11 cellular contexts compared by ENCODE assay signal in the genomic region with DNA sequence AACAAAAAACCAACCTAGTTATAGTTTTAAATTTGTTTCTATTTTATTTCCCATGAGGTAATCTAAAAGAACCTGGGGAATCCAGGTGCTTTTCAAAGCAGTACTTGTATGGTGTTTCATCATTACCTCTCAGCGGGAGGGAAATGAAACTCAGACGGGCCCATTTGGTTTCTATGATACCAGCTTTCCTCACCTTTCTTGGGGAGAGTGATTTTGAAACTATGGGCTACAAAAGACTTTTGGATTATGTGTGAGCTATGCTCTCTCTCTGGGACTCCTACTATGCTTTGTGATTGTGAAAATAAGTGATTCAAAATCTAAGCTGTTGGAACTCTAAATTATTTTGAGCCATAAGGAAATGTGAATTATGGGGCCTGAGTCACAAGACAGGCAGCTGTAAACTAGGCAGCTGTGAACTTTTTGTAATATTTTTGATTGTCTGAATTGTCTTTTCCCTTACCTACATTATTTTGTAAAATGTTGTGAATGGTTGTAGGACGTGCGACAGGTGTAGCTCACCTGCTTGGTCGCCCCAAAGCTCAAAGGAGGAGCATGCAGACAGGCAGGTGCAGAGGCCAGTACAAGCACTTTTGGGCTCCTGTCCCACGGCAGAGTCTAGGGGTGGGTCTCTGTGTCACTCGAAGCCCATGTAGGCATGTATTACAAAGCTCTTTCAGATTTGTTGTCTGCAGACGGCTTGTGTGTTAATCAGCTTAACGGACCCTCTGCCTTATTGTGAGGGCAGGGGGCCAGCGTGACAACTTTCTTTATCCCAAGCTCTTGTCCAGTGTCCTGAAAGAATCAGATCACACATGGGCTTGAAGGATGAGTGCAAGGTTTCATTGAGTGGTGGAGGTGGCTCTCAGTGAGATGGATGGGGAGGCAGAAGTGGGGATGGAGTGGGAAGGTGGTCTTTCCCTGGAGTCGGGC.
DNase-seq lines count a peak whose midpoint lies in the region; ATAC-seq and TF ChIP-seq lines count a peak whose summit lies in the region.
"Had no signal": no experiment of that assay in that cellular context is flagged by ENCODE, and none has a peak within 500 bp of the region (broad histone marks: within the 10 kb centered on the region; RNA-seq: fewer than 3 reads in every experiment).

No MANE protein-coding gene starts in this region.

- no peak for DNase-seq in activated T-cell treated with anti-CD3 and anti-CD28 coated beads, Interleukin-2, amount 50 U/mL, for 24 hours
- DNase-seq in activated T-cell treated with anti-CD3 and anti-CD28 coated beads for 4 hours (no peak), RWPE1 (ENCODE audit: low spot score) (peak; percentile 18), middle frontal gyrus (ENCODE audit: extremely low spot score, low spot score) (no peak), posterior vena cava (ENCODE audit: low spot score) (no peak), Kasumi-1 (lab: John Stamatoyannopoulos, UW) (no peak)
- DNase-seq in stimulated activated naive B cell treated with anti-CD40 and anti-IgM and Interleukin-4, amounts not matched to agents 10 μg/mL and 1 μg/mL and 100 μg/mL, for 72 hours: peak; percentile 61
- DNase-seq: activated effector memory CD4-positive, alpha-beta T cell treated with Interleukin-2 at 50 U/mL for 16 hours; left cardiac atrium had no signal

- H3K4me1 Mint-ChIP-seq in activated T-cell treated with anti-CD3 and anti-CD28 coated beads, Interleukin-2, amount 50 U/mL, for 24 hours (ENCODE audit: low read depth): peaks cover 55% of the 10 kb centered on the region
- peaks cover 61 to 74% of the 10 kb centered on the region in 2 donors for H3K4me1 Mint-ChIP-seq in stimulated activated naive B cell treated with anti-CD40 and anti-IgM and Interleukin-4, amounts not matched to agents 10 μg/mL and 1 μg/mL and 100 μg/mL, for 72 hours

- peak overlapping the region; percentile 47 for H3K27ac ChIP-seq in RWPE1
- H3K27ac ChIP-seq: BLaER1 had no signal

- ATAC-seq in HG02938 (IDR thresholded peaks at IDR 0.05; ENCODE audit: unreplicated experiment): peak; percentile 58
- peak; percentile 82 to 88 for ATAC-seq in stimulated activated naive B cell treated with anti-CD40 and anti-IgM and Interleukin-4, amounts not matched to agents 10 μg/mL and 1 μg/mL and 100 μg/mL, for 72 hours (replicated peaks)
- ATAC-seq: left cardiac atrium had no signal

- CTCF ChIA-PET in RWPE1 (lab: Yijun Ruan, JAX): interaction anchor here (0.7 to 0.9 kb wide), 2 partner anchors 61 to 114 kb away, joined by 3 to 5 read pairs; no protein-coding TSS in a partner anchor

- no peak overlapping the region for H3K4me3 Mint-ChIP-seq in activated T-cell treated with anti-CD3 and anti-CD28 coated beads, Interleukin-2, amount 50 U/mL, for 24 hours
- H3K4me3 Mint-ChIP-seq in stimulated activated naive B cell treated with anti-CD40 and anti-IgM and Interleukin-4, amounts not matched to agents 10 μg/mL and 1 μg/mL and 100 μg/mL, for 72 hours: peak overlapping the region; percentile 66 to 71

- no peak for TF ChIP-seq CTCF in RWPE1 (conservative IDR thresholded peaks at IDR 0.05; ENCODE audit: low read depth)

- intact Hi-C loops in posterior vena cava (cut with DNase I): no loop called here

- peak overlapping the region; percentile 88 for H3K27ac Mint-ChIP-seq in activated T-cell treated with anti-CD3 and anti-CD28 coated beads, Interleukin-2, amount 50 U/mL, for 24 hours
- H3K27ac Mint-ChIP-seq in stimulated activated naive B cell treated with anti-CD40 and anti-IgM and Interleukin-4, amounts not matched to agents 10 μg/mL and 1 μg/mL and 100 μg/mL, for 72 hours: peak overlapping the region; percentile 93

- H3K36me3 Mint-ChIP-seq in activated T-cell treated with anti-CD3 and anti-CD28 coated beads, Interleukin-2, amount 50 U/mL, for 24 hours (ENCODE audit: low read depth): no peaks in the 10 kb centered on the region
- no peaks in the 10 kb centered on the region for H3K36me3 Mint-ChIP-seq in stimulated activated naive B cell treated with anti-CD40 and anti-IgM and Interleukin-4, amounts not matched to agents 10 μg/mL and 1 μg/mL and 100 μg/mL, for 72 hours

- POLR2A ChIA-PET in RWPE1 (lab: Yijun Ruan, JAX; ENCODE audit: low non-redundant PET): no interaction called here

- H3K9me3 Mint-ChIP-seq in activated T-cell treated with anti-CD3 and anti-CD28 coated beads, Interleukin-2, amount 50 U/mL, for 24 hours: no peaks in the 10 kb centered on the region
- H3K9me3 Mint-ChIP-seq in stimulated activated naive B cell treated with anti-CD40 and anti-IgM and Interleukin-4, amounts not matched to agents 10 μg/mL and 1 μg/mL and 100 μg/mL, for 72 hours: no peaks in the 10 kb centered on the region

- peaks cover 27% of the 10 kb centered on the region for H3K27me3 Mint-ChIP-seq in activated T-cell treated with anti-CD3 and anti-CD28 coated beads, Interleukin-2, amount 50 U/mL, for 24 hours
- no peaks in the 10 kb centered on the region for H3K27me3 Mint-ChIP-seq in stimulated activated naive B cell treated with anti-CD40 and anti-IgM and Interleukin-4, amounts not matched to agents 10 μg/mL and 1 μg/mL and 100 μg/mL, for 72 hours

Comparison
In these comparisons a context has a peak if more than half of its experiments do, and no peak if none do; other contexts are left out.
1. DNase-seq: peak in RWPE1 (single experiment) and stimulated activated naive B cell treated with anti-CD40 and anti-IgM and Interleukin-4, amounts not matched to agents 10 μg/mL and 1 μg/mL and 100 μg/mL, for 72 hours (single experiment); none in activated T-cell treated with anti-CD3 and anti-CD28 coated beads, Interleukin-2, amount 50 U/mL, for 24 hours (single experiment), activated T-cell treated with anti-CD3 and anti-CD28 coated beads for 4 hours (single experiment), middle frontal gyrus (single experiment), posterior vena cava (single experiment) and Kasumi-1 (0 of 2).